ENCODE assay signal across 8 cellular contexts in genomic region chr5:107670028-107670926, GRCh38. TPM values are rescaled to one million over a fixed set of nuclear protein-coding genes. Genes with fewer than 3 reads are reported as not detected.
DNase-seq lines count a peak whose midpoint lies in the region; ATAC-seq, FAIRE-seq and TF ChIP-seq lines count a peak whose summit lies in the region.

No MANE protein-coding gene starts in this region.

- no peaks in the 10 kb centered on the region for H4K20me1 ChIP-seq in keratinocyte (ENCODE audit: control insufficient read depth, extremely low read depth, insufficient read depth, low read length)

- H3K27me3 ChIP-seq in BJ (ENCODE audit: control insufficient read depth, insufficient read depth, low read length): peaks cover 16% of the 10 kb centered on the region
- H3K27me3 ChIP-seq in breast epithelium: peaks cover 0 to 3% of the 10 kb centered on the region in 2 donors
- no peaks in the 10 kb centered on the region for H3K27me3 ChIP-seq in keratinocyte (ENCODE audit: control insufficient read depth, extremely low read depth, insufficient read depth, low read length)

- peaks cover 48% of the 10 kb centered on the region for H3K4me1 Mint-ChIP-seq in stimulated activated naive CD8-positive, alpha-beta T cell treated with anti-CD3 and anti-CD28 coated beads, Interleukin-15, amount 100 ng/mL, for 72 hours

- intact Hi-C loops in breast epithelium (cut with DNase I; ENCODE audit: low total_unique reads): no loop called here

- H3K27ac ChIP-seq in breast epithelium: peak overlapping the region; percentile 88 to 90
- peak overlapping the region; percentile 88 for H3K27ac ChIP-seq in keratinocyte (ENCODE audit: control insufficient read depth, insufficient read depth, low read length)

- DNase-seq in BJ (ENCODE audit: low read depth): no peak
- peak; percentile 17 for DNase-seq in NCI-H526 treated with DMSO at 0.1 percent for 48 hours (lab: John Stamatoyannopoulos, UW)
- DNase-seq in breast epithelium (ENCODE audit: low spot score in 2 of 2): no peak
- DNase-seq in keratinocyte (ENCODE audit: low read depth, low spot score): no peak
- DNase-seq in stimulated activated naive CD8-positive, alpha-beta T cell treated with anti-CD3 and anti-CD28 coated beads, Interleukin-15, amount 100 ng/mL, for 72 hours: peak; percentile 16 to 24
- DNase-seq in AML-193 (lab: John Stamatoyannopoulos, UW): no peak
- DNase-seq in iPS-NIHi7 (ENCODE audit: extremely low spot score): no peak

- H3K4me3 ChIP-seq in BJ (ENCODE audit: low read depth, low read length): peak overlapping the region; percentile 36
- peak overlapping the region; percentile 61 to 75 (median 67) for H3K4me3 ChIP-seq in breast epithelium
- H3K4me3 ChIP-seq in keratinocyte (ENCODE audit: control insufficient read depth in 2 of 3, extremely low read depth in 1 of 3, insufficient read depth in 2 of 3, low read depth in 1 of 3, low read length in 3 of 3): peak overlapping the region; percentile 65 to 91 (median 82)

- no peak for TF ChIP-seq POLR2A in breast epithelium (IDR thresholded peaks at IDR 0.05)

- FAIRE-seq in keratinocyte (lab: Jason Lieb, UNC): no peak

- H3K4me1 ChIP-seq in breast epithelium (no peaks in the 10 kb centered on the region), keratinocyte (ENCODE audit: control insufficient read depth, extremely low read depth, insufficient read depth, low read length) (peaks cover 12% of the 10 kb centered on the region)

- peak overlapping the region; percentile 83 to 91 for H3K4me3 Mint-ChIP-seq in stimulated activated naive CD8-positive, alpha-beta T cell treated with anti-CD3 and anti-CD28 coated beads, Interleukin-15, amount 100 ng/mL, for 72 hours

- H3K9ac ChIP-seq in keratinocyte (ENCODE audit: control insufficient read depth, extremely low read depth, insufficient read depth, low read length): peak overlapping the region; percentile 92

- no peaks in the 10 kb centered on the region for H3K9me1 ChIP-seq in keratinocyte (ENCODE audit: control insufficient read depth, extremely low read depth, insufficient read depth, low read length)

- POLR2A ChIA-PET in BJ (lab: Charles Lee): no interaction called here

- H3K27me3 Mint-ChIP-seq in stimulated activated naive CD8-positive, alpha-beta T cell treated with anti-CD3 and anti-CD28 coated beads, Interleukin-15, amount 100 ng/mL, for 72 hours: peaks cover 82% of the 10 kb centered on the region

- CTCF ChIA-PET in BJ (lab: Yijun Ruan, JAX): no interaction called here

- H3K9me3 ChIP-seq in breast epithelium: no peaks in the 10 kb centered on the region
- H3K9me3 ChIP-seq in keratinocyte (ENCODE audit: control insufficient read depth, low read depth, low read length): no peaks in the 10 kb centered on the region

- peaks cover 56% of the 10 kb centered on the region for H3K79me2 ChIP-seq in keratinocyte (ENCODE audit: control insufficient read depth, insufficient read depth, low read length)

- ATAC-seq in GM19023 (IDR thresholded peaks at IDR 0.05; ENCODE audit: unreplicated experiment): peak; percentile 22
- ATAC-seq in stimulated activated naive CD8-positive, alpha-beta T cell treated with anti-CD3 and anti-CD28 coated beads, Interleukin-15, amount 100 ng/mL, for 72 hours: peak; percentile 35

- H2AFZ ChIP-seq in keratinocyte (ENCODE audit: control insufficient read depth, low read length): peak overlapping the region; percentile 79

- TF ChIP-seq CTCF in BJ (IDR thresholded peaks at IDR 0.05; ENCODE audit: insufficient read depth, low read depth, low read length) (no peak), breast epithelium (IDR thresholded peaks at IDR 0.05) (no peak), keratinocyte (optimal IDR thresholded peaks at IDR 0.05 in 1 of 3, IDR thresholded peaks at IDR 0.05 in 1 of 3, conservative IDR thresholded peaks at IDR 0.05 in 1 of 3; ENCODE audit: extremely low read depth in 1 of 3, insufficient read depth in 2 of 3, low read length in 3 of 3) (no peak)

- peak overlapping the region in 1 of 2 donors; percentile 56 for H3K27ac Mint-ChIP-seq in stimulated activated naive CD8-positive, alpha-beta T cell treated with anti-CD3 and anti-CD28 coated beads, Interleukin-15, amount 100 ng/mL, for 72 hours

- no peaks in the 10 kb centered on the region for H3K9me3 Mint-ChIP-seq in stimulated activated naive CD8-positive, alpha-beta T cell treated with anti-CD3 and anti-CD28 coated beads, Interleukin-15, amount 100 ng/mL, for 72 hours

- peak overlapping the region; percentile 81 for H3K4me2 ChIP-seq in keratinocyte (ENCODE audit: control insufficient read depth, extremely low read depth, insufficient read depth, low read depth, low read length)

- H3K36me3 ChIP-seq in BJ (ENCODE audit: control insufficient read depth, insufficient read depth, low read length) (no peaks in the 10 kb centered on the region), breast epithelium (no peaks in the 10 kb centered on the region), keratinocyte (ENCODE audit: control insufficient read depth in 2 of 2, extremely low read depth in 1 of 2, insufficient read depth in 2 of 2, low read length in 2 of 2) (no peaks in the 10 kb centered on the region)

- dilution Hi-C loops in keratinocyte (cut with MboI; ENCODE audit: extremely low pct_ligation_motif_present, low sequenced_read_pairs): no loop called here

RNA-seq across cellular contexts. Expression of gene EFNA5, which starts 0.5 kb away (rescaled TPM):
- polyA plus RNA-seq in BJ (2011; rRNA removed) (0.54 and 0.67 TPM in 2 replicates), keratinocyte (2.8 to 5.9 TPM (median 4.8 TPM) in 3 replicates)
- 0.67 and 0.95 TPM in 2 replicates for polyA minus RNA-seq in BJ (2011; rRNA and poly(A)+ RNA removed)
- 10 to 100 TPM; 12.1 to 34.2 (median 12.3) TPM for total RNA-seq in breast epithelium
- 35.3 TPM for polyA plus RNA-seq in keratinocyte (2011; ENCODE audit: low read depth)
- 1.9 and 3.9 TPM in 2 replicates for polyA plus RNA-seq in keratinocyte (2011; cell fraction: cytosol; rRNA removed)
- 13.1 and 14.5 TPM in 2 replicates for polyA plus RNA-seq in keratinocyte (2011; cell fraction: nucleus; rRNA removed)
- 5.9 and 13.0 TPM in 2 replicates for polyA plus RNA-seq in keratinocyte (2012; ENCODE audit: low replicate concordance)
- polyA minus RNA-seq in keratinocyte: 6.8 to 19.9 TPM (median 13.7 TPM) in 3 replicates
- 2.7 TPM for polyA minus RNA-seq in keratinocyte (2011; cell fraction: cytosol; rRNA and poly(A)+ RNA removed)
- 12.5 and 23.9 TPM in 2 replicates for polyA minus RNA-seq in keratinocyte (2011; cell fraction: nucleus; rRNA and poly(A)+ RNA removed)

Comparison
In these comparisons a context has a peak if more than half of its experiments do, and no peak if none do; other contexts are left out.
1. DNase-seq: peak in NCI-H526 treated with DMSO at 0.1 percent for 48 hours (single experiment) and stimulated activated naive CD8-positive, alpha-beta T cell treated with anti-CD3 and anti-CD28 coated beads, Interleukin-15, amount 100 ng/mL, for 72 hours (2 of 2); none in BJ (single experiment), breast epithelium (0 of 2), keratinocyte (single experiment), AML-193 (0 of 2) and iPS-NIHi7 (single experiment).
2. Peak in every context shown above with its lines, with median percentiles within 50 percentile points of each other: H3K4me3 ChIP-seq.